8 cellular contexts compared by ENCODE assay signal in the genomic region with DNA sequence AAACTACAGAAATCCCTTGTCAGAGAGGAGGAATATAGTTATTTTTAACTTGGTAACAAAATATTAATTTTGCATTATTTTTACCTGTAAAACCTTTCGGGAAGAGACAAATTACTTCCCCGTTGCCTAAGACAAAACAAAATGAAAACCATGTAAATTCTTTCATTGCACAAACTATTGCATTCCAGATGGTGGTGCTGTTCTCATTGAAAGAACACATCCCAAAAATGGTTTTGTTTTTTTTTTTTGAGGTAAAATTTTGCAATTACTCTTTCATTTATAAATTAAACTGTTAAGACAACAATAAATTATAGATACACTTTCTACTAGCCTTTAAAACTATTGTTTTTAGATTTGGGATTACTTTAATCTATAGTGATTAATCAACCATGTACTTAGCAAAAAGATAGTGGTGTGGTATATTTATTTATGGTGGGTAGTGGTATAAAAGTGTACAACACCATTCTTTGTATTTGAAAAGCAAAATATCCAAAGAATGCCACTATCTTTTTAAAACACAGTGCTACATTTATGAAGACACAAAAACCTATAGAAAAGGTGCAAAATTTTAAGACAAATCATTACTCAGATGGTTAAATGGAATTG.
DNase-seq lines count a peak whose midpoint lies in the region; ATAC-seq, FAIRE-seq and TF ChIP-seq lines count a peak whose summit lies in the region.

No MANE protein-coding gene starts in this region.

- H2AFZ ChIP-seq in OCI-LY7 (ENCODE audit: low read length) (peak overlapping the region; percentile 81), endothelial cell of umbilical vein (ENCODE audit: low read depth, low read length) (no peak overlapping the region)

- H3K9me1 ChIP-seq in endothelial cell of umbilical vein (replicated peaks; ENCODE audit: control insufficient read depth, extremely low read depth, insufficient read depth, low read length) = no peaks in the 10 kb centered on the region

- peak overlapping the region; percentile 32; the same call in 1 of the 2 replicates for H3K4me2 ChIP-seq in OCI-LY7 (ENCODE audit: low read length)
- H3K4me2 ChIP-seq in endothelial cell of umbilical vein (ENCODE audit: insufficient read depth, low read length) = peak overlapping the region; percentile 84

- H3K36me3 ChIP-seq in OCI-LY7 (ENCODE audit: insufficient read depth, low read length) = no peaks in the 10 kb centered on the region
- no peaks in the 10 kb centered on the region for H3K36me3 ChIP-seq in endothelial cell of umbilical vein (ENCODE audit: control insufficient read depth in 2 of 2, extremely low read depth in 1 of 2, insufficient read depth in 2 of 2, low read length in 2 of 2)
- no peaks in the 10 kb centered on the region for H3K36me3 ChIP-seq in aorta (ENCODE audit: control insufficient read depth in 1 of 2, insufficient read depth in 2 of 2, low read length in 1 of 2)

- dilution Hi-C loops in endothelial cell of umbilical vein (cut with MboI; ENCODE audit: extremely low pct_ligation_motif_present, low sequenced_read_pairs) = no loop called here

- POLR2A ChIA-PET in GM10248 (lab: Yijun Ruan, JAX) = no interaction called here
- POLR2A ChIA-PET in OCI-LY7 (lab: Charles Lee) = interaction anchor here (1.5 kb wide), 1 partner anchor 24 kb away, joined by 3 read pairs; no protein-coding TSS in a partner anchor
- POLR2A ChIA-PET in endothelial cell of umbilical vein (lab: Charles Lee) = no interaction called here

- TF ChIP-seq POLR2A in endothelial cell of umbilical vein (IDR thresholded peaks at IDR 0.05; ENCODE audit: low read depth, low read length) = no peak

- intact Hi-C loops in OCI-LY7 (cut with micrococcal nuclease; ENCODE audit: unreplicated experiment) (loop anchor here (1.0 to 10.0 kb wide), 4 partner anchors 81 to 511 kb away; partner anchors contain the start of gene SCAF11), endothelial cell of umbilical vein (cut with micrococcal nuclease) (loop anchor here (1.0 to 5.0 kb wide), 8 partner anchors 67 to 868 kb away; partner anchors contain the start of gene SLC38A1), aorta (cut with DNase I) (loop anchor here (10.0 kb wide), 2 partner anchors 211 to 511 kb away; no protein-coding TSS in a partner anchor)

- 8 to 12% methylated on average over 2 of the region's 2 CpGs for WGBS in aorta, 2 donors

- no peaks in the 10 kb centered on the region for H4K20me1 ChIP-seq in OCI-LY7 (ENCODE audit: insufficient read depth, low read length)
- H4K20me1 ChIP-seq in endothelial cell of umbilical vein (replicated peaks; ENCODE audit: control insufficient read depth, extremely low read depth, insufficient read depth, low read length) = no peaks in the 10 kb centered on the region

- no peaks in the 10 kb centered on the region for H3K79me2 ChIP-seq in OCI-LY7 (ENCODE audit: insufficient read depth, low read depth, low read length)
- no peaks in the 10 kb centered on the region for H3K79me2 ChIP-seq in endothelial cell of umbilical vein (ENCODE audit: control insufficient read depth, insufficient read depth, low read length)

- peak; percentile 17 for DNase-seq in GM10248 (ENCODE audit: extremely low spot score)
- peak; percentile 55 for DNase-seq in OCI-LY7 (ENCODE audit: low spot score)
- peak; percentile 37 for DNase-seq in endothelial cell of umbilical vein (ENCODE audit: low read depth, low spot score)
- peak; percentile 75 for DNase-seq in pons (ENCODE audit: low spot score)
- no peak for DNase-seq in omental fat pad (ENCODE audit: low spot score)
- DNase-seq in aorta = no peak

- BruUV-seq in OCI-LY7 (replicated peaks; lab: Mats Ljungman, UMichigan) = no TSS peak
- no TSS peak for BruUV-seq in endothelial cell of umbilical vein (replicated peaks; lab: Mats Ljungman, UMichigan)

- H3K27me3 ChIP-seq in endothelial cell of umbilical vein (ENCODE audit: control insufficient read depth in 2 of 2, insufficient read depth in 2 of 2, low read length in 2 of 2) (no peaks in the 10 kb centered on the region), aorta (ENCODE audit: control insufficient read depth in 1 of 2, insufficient read depth in 2 of 2, low read length in 1 of 2) (no peaks in the 10 kb centered on the region)

- H3K9me3 ChIP-seq in OCI-LY7 (ENCODE audit: low read length) (peaks cover 6% of the 10 kb centered on the region; the same call in 1 of the 2 replicates), endothelial cell of umbilical vein (replicated peaks; ENCODE audit: control insufficient read depth, insufficient read depth, low read length) (no peaks in the 10 kb centered on the region), aorta (ENCODE audit: control insufficient read depth, low read length) (no peaks in the 10 kb centered on the region)

- FAIRE-seq in A204.1 (lab: Jason Lieb, UNC) (peak; percentile 97), endothelial cell of umbilical vein (lab: Jason Lieb, UNC) (peak; percentile 73)

- no peak overlapping the region for H3K4me3 ChIP-seq in OCI-LY7 (ENCODE audit: low read depth, low read length, poor library complexity, severe bottlenecking)
- H3K4me3 ChIP-seq in endothelial cell of umbilical vein (replicated peaks in 1 of 3; ENCODE audit: insufficient read depth in 1 of 3, low read depth in 1 of 3, low read length in 3 of 3) = no peak overlapping the region
- no peak overlapping the region for H3K4me3 ChIP-seq in aorta (ENCODE audit: low read length in 2 of 2)

- CTCF ChIA-PET in GM10248 (lab: Yijun Ruan, JAX) (interaction anchor here (1.0 to 2.5 kb wide), 8 partner anchors 8 to 830 kb away, joined by 3 to 8 read pairs (median 4); no protein-coding TSS in a partner anchor), OCI-LY7 (lab: Charles Lee; ENCODE audit: unreplicated experiment) (no interaction called here), endothelial cell of umbilical vein (lab: Charles Lee) (interaction anchor here (0.9 to 2.8 kb wide), 12 partner anchors 14 to 868 kb away, joined by 3 to 16 read pairs (median 4); no protein-coding TSS in a partner anchor)

- peak; percentile 68 for TF ChIP-seq CTCF in GM10248 (IDR thresholded peaks at IDR 0.05; ENCODE audit: control extremely low read depth, extremely low read depth, low read depth, missing control alignments)
- TF ChIP-seq CTCF in OCI-LY7 (conservative IDR thresholded peaks at IDR 0.05; ENCODE audit: low read length) = peak; percentile 95
- peak; percentile 38 to 40 for TF ChIP-seq CTCF in endothelial cell of umbilical vein (IDR thresholded peaks at IDR 0.05; ENCODE audit: extremely low read depth in 1 of 2, insufficient read depth in 1 of 2, low read depth in 1 of 2, low read length in 2 of 2)
- TF ChIP-seq CTCF in omental fat pad (IDR thresholded peaks at IDR 0.05) = no peak

- ATAC-seq in HG02642 (IDR thresholded peaks at IDR 0.05; ENCODE audit: poor library complexity, unreplicated experiment) (no peak), omental fat pad (ENCODE audit: low FRiP score) (no peak), aorta (ENCODE audit: low FRiP score) (no peak)

- H3K9ac ChIP-seq in endothelial cell of umbilical vein (replicated peaks; ENCODE audit: extremely low read depth, insufficient read depth, low read length) = no peak overlapping the region

- H3K9me2 ChIP-seq in OCI-LY7 (ENCODE audit: insufficient read depth, low read length) = no peaks in the 10 kb centered on the region

- H3K27ac ChIP-seq in OCI-LY7 (ENCODE audit: low read depth, low read length, poor library complexity, severe bottlenecking) (no peak overlapping the region), endothelial cell of umbilical vein (ENCODE audit: insufficient read depth, low read depth, low read length) (peak overlapping the region; percentile 28), aorta (ENCODE audit: low read depth in 1 of 2, low read length in 2 of 2) (no peak overlapping the region)

- peaks cover 11% of the 10 kb centered on the region for H3K4me1 ChIP-seq in OCI-LY7 (ENCODE audit: insufficient read depth, low read length, poor library complexity, severe bottlenecking)
- H3K4me1 ChIP-seq in endothelial cell of umbilical vein (ENCODE audit: control insufficient read depth, extremely low read depth, insufficient read depth, low read length) = peaks cover 23% of the 10 kb centered on the region
- peaks cover 0 to 3% of the 10 kb centered on the region in 2 donors for H3K4me1 ChIP-seq in aorta (ENCODE audit: control insufficient read depth in 1 of 2, insufficient read depth in 2 of 2, low read length in 2 of 2)

TF ChIP-seq in endothelial cell of umbilical vein, 7 proteins besides CTCF, POLR2A, EP300 and RAD21:
- TF ChIP-seq GATA2 (IDR thresholded peaks at IDR 0.05; ENCODE audit: insufficient read depth, insufficient read length, low read depth, low read length) = no peak
- TF ChIP-seq, protein P1, sequence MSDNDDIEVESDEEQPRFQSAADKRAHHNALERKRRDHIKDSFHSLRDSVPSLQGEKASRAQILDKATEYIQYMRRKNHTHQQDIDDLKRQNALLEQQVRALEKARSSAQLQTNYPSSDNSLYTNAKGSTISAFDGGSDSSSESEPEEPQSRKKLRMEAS (IDR thresholded peaks at IDR 0.05; ENCODE audit: insufficient read depth, insufficient read length) = no peak
- no peak for TF ChIP-seq JUN (IDR thresholded peaks at IDR 0.05; ENCODE audit: borderline replicate concordance, insufficient read depth, insufficient read length, low read depth)
- no peak for TF ChIP-seq EZH2 (IDR thresholded peaks at IDR 0.05; ENCODE audit: borderline replicate concordance, low read depth, low read length, severe bottlenecking)
- TF ChIP-seq POLR2AphosphoS5 (IDR thresholded peaks at IDR 0.05; ENCODE audit: insufficient read depth, low read depth, low read length) = no peak
- no peak for TF ChIP-seq MYC (IDR thresholded peaks at IDR 0.05; ENCODE audit: low read depth, low read length)
- no peak for TF ChIP-seq FOS (IDR thresholded peaks at IDR 0.05; ENCODE audit: borderline replicate concordance, insufficient read depth, low read length)
TF ChIP-seq in endothelial cell of umbilical vein: peak in this region for 0.

Comparison
In these comparisons a context has a peak if more than half of its experiments do, and no peak if none do; other contexts are left out.
1. DNase-seq: peak in GM10248 (single experiment), OCI-LY7 (single experiment), endothelial cell of umbilical vein (single experiment) and pons (single experiment); none in omental fat pad (single experiment) and aorta (0 of 2).
2. CTCF ChIP-seq: peak in GM10248 (single experiment), OCI-LY7 (single experiment) and endothelial cell of umbilical vein (2 of 2); none in omental fat pad (0 of 3).